8 cellular contexts compared by ENCODE assay signal in genomic region chrX:15737957-15738685, GRCh38. TPM values are rescaled to one million over a fixed set of nuclear protein-coding genes. Genes with fewer than 3 reads are reported as not detected.
A peak's percentile ranks its signal among the peaks of the same experiment; 100 is the strongest.
DNase-seq lines count a peak whose midpoint lies in the region; ATAC-seq and TF ChIP-seq lines count a peak whose summit lies in the region.

TSS of gene CA5B (plus strand) at chrX:15738270. CDS start at chrX:15750024, 11,754 bp downstream.

- BruUV-seq in A673 (replicated peaks; lab: Mats Ljungman, UMichigan), result no TSS peak

- CTCF ChIA-PET in A673 (lab: Charles Lee), result interaction anchor here (0.6 kb wide), 1 partner anchor 67 kb away, joined by 3 read pairs; no protein-coding TSS in a partner anchor

- H3K9me3 ChIP-seq in A673 (ENCODE audit: low read depth, low read length, poor library complexity, severe bottlenecking), result no peaks in the 10 kb centered on the region
- H3K9me3 ChIP-seq in muscle layer of colon (ENCODE audit: low read length), result no peaks in the 10 kb centered on the region

- ATAC-seq in GM18907 (IDR thresholded peaks at IDR 0.05; ENCODE audit: unreplicated experiment), result peak; percentile 95
- peak; percentile 93 for ATAC-seq in HG03159 (IDR thresholded peaks at IDR 0.05; ENCODE audit: unreplicated experiment)

- peak within 1 kb of the TSS; percentile 43 for H3K4me3 ChIP-seq in A673 (ENCODE audit: low read depth, low read length, poor library complexity, severe bottlenecking)
- peak within 1 kb of the TSS; percentile 11 to 43 for H3K4me3 ChIP-seq in muscle layer of colon (ENCODE audit: low read depth in 1 of 2, low read length in 2 of 2)

- H3K27me3 ChIP-seq in A673 (replicated peaks; ENCODE audit: insufficient read depth, low read depth, low read length, poor library complexity) (no peaks in the 10 kb centered on the region), muscle layer of colon (ENCODE audit: control insufficient read depth in 1 of 2, insufficient read depth in 2 of 2, low read length in 2 of 2) (no peaks in the 10 kb centered on the region)

- POLR2A ChIA-PET in A673 (lab: Charles Lee; ENCODE audit: low non-redundant PET), result no interaction called here

- H3K36me3 ChIP-seq in A673 (ENCODE audit: insufficient read depth, low read length, poor library complexity, severe bottlenecking), result no peaks in the 10 kb centered on the region
- H3K36me3 ChIP-seq in muscle layer of colon (ENCODE audit: insufficient read depth, low read length), result no peaks in the 10 kb centered on the region

- H3K4me1 ChIP-seq in A673 (ENCODE audit: insufficient read depth, low read length, poor library complexity, severe bottlenecking), result no peaks in the 10 kb centered on the region
- no peaks in the 10 kb centered on the region for H3K4me1 ChIP-seq in muscle layer of colon (ENCODE audit: insufficient read depth, low read length)

- DNase-seq in A673 (ENCODE audit: low spot score) (peak; percentile 89), NOMO-1 treated with DMSO at 0.1 percent for 48 hours (lab: John Stamatoyannopoulos, UW; ENCODE audit: unreplicated experiment) (peak; percentile 84), activated T-cell treated with anti-CD3 and anti-CD28 coated beads for 48 hours (ENCODE audit: low read depth) (peak; percentile 91), erythroblast (lab: John Stamatoyannopoulos, UW) (peak; percentile 90 to 93)
- DNase-seq in stimulated activated CD8-positive, alpha-beta memory T cell treated with anti-CD3 and anti-CD28 coated beads, Interleukin-7, amount 100 ng/mL, for 1 hour (ENCODE audit: low read depth in 2 of 2), result peak; percentile 97 to 100

- no peak for TF ChIP-seq CTCF in A673 (conservative IDR thresholded peaks at IDR 0.05; ENCODE audit: low read depth, low read length)

- no peak within 1 kb of the TSS for H3K27ac ChIP-seq in A673 (ENCODE audit: low read depth, low read length, poor library complexity, severe bottlenecking)
- H3K27ac ChIP-seq in muscle layer of colon (ENCODE audit: low read depth, low read length), result no peak within 1 kb of the TSS

- intact Hi-C loops in A673 (cut with micrococcal nuclease; ENCODE audit: unreplicated experiment), result no loop called here

- H3K9ac ChIP-seq in muscle layer of colon (ENCODE audit: low read length), result peak within 1 kb of the TSS; percentile 27

- no peak for TF ChIP-seq POLR2A in erythroblast (IDR thresholded peaks at IDR 0.05; ENCODE audit: low read length)

RNA-seq across cellular contexts. Expression of gene CA5B, which starts in this region (rescaled TPM):
- total RNA-seq in A673 (2021), result 9.4 and 13.2 TPM in 2 replicates
